Comparison of ENCODE assay signal across 18 cellular contexts in the genomic region with DNA sequence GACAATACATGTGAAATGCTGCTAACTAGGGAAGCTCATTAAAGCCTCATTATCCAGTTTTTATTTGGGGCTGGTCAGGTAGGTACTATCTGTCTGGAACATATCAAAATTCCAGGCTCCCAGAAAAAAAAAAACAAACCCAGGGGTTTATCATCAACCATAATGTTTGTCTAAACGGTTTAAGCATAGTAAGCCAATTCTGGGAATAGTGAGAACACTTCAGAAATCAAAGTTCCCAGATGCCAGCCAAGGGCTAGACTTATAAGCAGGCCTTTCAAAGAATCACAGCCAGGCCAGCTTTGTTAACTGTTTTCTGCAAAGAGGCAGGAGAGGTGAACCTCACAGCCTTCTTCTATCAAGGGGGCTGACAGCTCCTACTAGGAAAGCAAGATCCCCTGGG. TPM values are rescaled to one million over a fixed set of nuclear protein-coding genes. Genes with fewer than 3 reads are reported as not detected.
A peak's percentile ranks its signal among the peaks of the same experiment; 100 is the strongest.
DNase-seq lines count a peak whose midpoint lies in the region; ATAC-seq, FAIRE-seq and TF ChIP-seq lines count a peak whose summit lies in the region.
"Had no signal": no experiment of that assay in that cellular context is flagged by ENCODE, and none has a peak within 500 bp of the region (broad histone marks: within the 10 kb centered on the region; RNA-seq: fewer than 3 reads in every experiment).

No MANE protein-coding gene starts in this region.

- TF ChIP-seq CTCF in mammary epithelial cell (conservative IDR thresholded peaks at IDR 0.05 in 1 of 2, IDR thresholded peaks at IDR 0.05 in 1 of 2; ENCODE audit: extremely low read depth in 1 of 2, insufficient read depth in 1 of 2, low read depth in 1 of 2, low read length in 2 of 2), result no peak
- no peak for TF ChIP-seq CTCF in breast epithelium (IDR thresholded peaks at IDR 0.05)
- TF ChIP-seq CTCF in astrocyte (IDR thresholded peaks at IDR 0.05; ENCODE audit: insufficient read depth, low read depth, low read length), result no peak

- H3K36me3 Mint-ChIP-seq in astrocyte (ENCODE audit: low read depth, unreplicated experiment) (peaks cover 2% of the 10 kb centered on the region), memory B cell (peaks cover 20% of the 10 kb centered on the region)
- H3K36me3 Mint-ChIP-seq in T-helper 2 cell treated with Interferon-gamma antibody and Interleukin-4, amounts not matched to agents 5 μg/mL and 100 μg/mL, for 36 hours (ENCODE audit: low read depth), result peaks cover 29% of the 10 kb centered on the region

- H3K4me3 ChIP-seq in mammary epithelial cell (replicated peaks in 1 of 3; ENCODE audit: insufficient read depth in 1 of 3, low read depth in 2 of 3, low read length in 3 of 3) (no peak overlapping the region), breast epithelium (no peak overlapping the region), astrocyte (ENCODE audit: insufficient read depth, low read depth, low read length) (no peak overlapping the region)
- H3K4me3 ChIP-seq: GM12878, GM23338, SJSA1 had no signal

- ATAC-seq in memory B cell (ENCODE audit: low read depth), result no peak
- ATAC-seq in GM18873 (IDR thresholded peaks at IDR 0.05; ENCODE audit: low FRiP score, unreplicated experiment), result no peak
- ATAC-seq: GM12878, GM23338 had no signal

- dilution Hi-C loops in mammary epithelial cell (cut with HindIII; ENCODE audit: low sequenced_read_pairs), result no loop called here

- H3K4me1 ChIP-seq in mammary epithelial cell (ENCODE audit: insufficient read depth, low read length) (peaks cover 42% of the 10 kb centered on the region), breast epithelium (no peaks in the 10 kb centered on the region), astrocyte (ENCODE audit: insufficient read depth, low read length) (peaks cover 38% of the 10 kb centered on the region)
- H3K4me1 ChIP-seq: BE2C had no signal

- H3K9me3 ChIP-seq in mammary epithelial cell (replicated peaks; ENCODE audit: insufficient read depth, low read length) (no peaks in the 10 kb centered on the region), breast epithelium (no peaks in the 10 kb centered on the region), astrocyte (ENCODE audit: insufficient read depth, low read depth, low read length) (no peaks in the 10 kb centered on the region)
- H3K9me3 ChIP-seq: BE2C, SJSA1 had no signal

- H3K9ac ChIP-seq in mammary epithelial cell (ENCODE audit: insufficient read depth, low read length) (peak overlapping the region; percentile 29), astrocyte (ENCODE audit: low read length) (peak overlapping the region; percentile 32)

- H3K4me3 Mint-ChIP-seq in astrocyte (ENCODE audit: unreplicated experiment), result no peak overlapping the region
- no peak overlapping the region for H3K4me3 Mint-ChIP-seq in memory B cell
- H3K4me3 Mint-ChIP-seq in T-helper 2 cell treated with Interferon-gamma antibody and Interleukin-4, amounts not matched to agents 5 μg/mL and 100 μg/mL, for 36 hours, result no peak overlapping the region
- H3K4me3 Mint-ChIP-seq: GM23338 had no signal

- no TSS peak for BruUV-seq in mammary epithelial cell (replicated peaks; lab: Mats Ljungman, UMichigan)

- WGBS in mammary epithelial cell (ENCODE audit: low coverage, missing lambda C conversion rate), result 40% methylated on average over 1 of the region's 1 CpG

- no peaks in the 10 kb centered on the region for H3K9me3 Mint-ChIP-seq in astrocyte (ENCODE audit: unreplicated experiment)
- H3K9me3 Mint-ChIP-seq in memory B cell, result no peaks in the 10 kb centered on the region
- no peaks in the 10 kb centered on the region for H3K9me3 Mint-ChIP-seq in T-helper 2 cell treated with Interferon-gamma antibody and Interleukin-4, amounts not matched to agents 5 μg/mL and 100 μg/mL, for 36 hours
- H3K9me3 Mint-ChIP-seq: GM23338 had no signal

- CTCF ChIA-PET in mammary epithelial cell (lab: Charles Lee; ENCODE audit: low non-redundant PET), result no interaction called here

- no peak for FAIRE-seq in astrocyte (lab: Jason Lieb, UNC)
- FAIRE-seq: GM12878 had no signal

- H3K27me3 Mint-ChIP-seq in astrocyte (ENCODE audit: low read depth, unreplicated experiment) (no peaks in the 10 kb centered on the region), memory B cell (no peaks in the 10 kb centered on the region)
- H3K27me3 Mint-ChIP-seq in T-helper 2 cell treated with Interferon-gamma antibody and Interleukin-4, amounts not matched to agents 5 μg/mL and 100 μg/mL, for 36 hours (ENCODE audit: low read depth), result no peaks in the 10 kb centered on the region
- H3K27me3 Mint-ChIP-seq: CD4-positive, CD25-positive, alpha-beta regulatory T cell had no signal

- H3K36me3 ChIP-seq in mammary epithelial cell (ENCODE audit: insufficient read depth, low read length) (peaks cover 7% of the 10 kb centered on the region), breast epithelium (no peaks in the 10 kb centered on the region), astrocyte (ENCODE audit: insufficient read depth, low read length) (peaks cover 21% of the 10 kb centered on the region)

- H3K27ac Mint-ChIP-seq in astrocyte (ENCODE audit: unreplicated experiment) (peak overlapping the region; percentile 92), memory B cell (peak overlapping the region; percentile 35)
- H3K27ac Mint-ChIP-seq in T-helper 2 cell treated with Interferon-gamma antibody and Interleukin-4, amounts not matched to agents 5 μg/mL and 100 μg/mL, for 36 hours, result no peak overlapping the region
- H3K27ac Mint-ChIP-seq: GM23338 had no signal

- in situ Hi-C loops in mammary epithelial cell (cut with MboI; ENCODE audit: low sequenced_read_pairs in 2 of 2), result no loop called here

- H3K4me1 Mint-ChIP-seq in astrocyte (ENCODE audit: low read depth, unreplicated experiment) (peaks cover 28% of the 10 kb centered on the region), memory B cell (peaks cover 4% of the 10 kb centered on the region)
- H3K4me1 Mint-ChIP-seq in T-helper 2 cell treated with Interferon-gamma antibody and Interleukin-4, amounts not matched to agents 5 μg/mL and 100 μg/mL, for 36 hours (ENCODE audit: low read depth), result peaks cover 16% of the 10 kb centered on the region
- H3K4me1 Mint-ChIP-seq: GM23338 had no signal

- no peak for TF ChIP-seq POLR2A in breast epithelium (IDR thresholded peaks at IDR 0.05)

- H4K20me1 ChIP-seq in mammary epithelial cell (ENCODE audit: insufficient read depth, low read length) (no peaks in the 10 kb centered on the region), astrocyte (ENCODE audit: insufficient read depth, low read length) (peaks cover 32% of the 10 kb centered on the region)

- H2AFZ ChIP-seq in mammary epithelial cell (ENCODE audit: low read depth, low read length), result no peak overlapping the region
- no peak overlapping the region for H2AFZ ChIP-seq in astrocyte (ENCODE audit: low read depth, low read length)
- H2AFZ ChIP-seq: GM23338 had no signal

- H3K27ac ChIP-seq in mammary epithelial cell (ENCODE audit: insufficient read depth, low read depth, low read length), result peak overlapping the region; percentile 83
- H3K27ac ChIP-seq in breast epithelium, result no peak overlapping the region
- H3K27ac ChIP-seq in astrocyte (ENCODE audit: low read depth, low read length), result peak overlapping the region; percentile 84
- H3K27ac ChIP-seq: 22Rv1, SJSA1 had no signal

- H3K79me2 ChIP-seq in mammary epithelial cell (ENCODE audit: insufficient read depth, low read length), result peaks cover 9% of the 10 kb centered on the region
- H3K79me2 ChIP-seq in astrocyte (ENCODE audit: insufficient read depth, low read length), result peaks cover 16% of the 10 kb centered on the region

- intact Hi-C loops in mammary epithelial cell (cut with micrococcal nuclease), result no loop called here
- intact Hi-C loops in breast epithelium (cut with DNase I; ENCODE audit: low total_unique reads), result no loop called here

- no peak for DNase-seq in mammary epithelial cell
- DNase-seq in breast epithelium (ENCODE audit: low spot score in 2 of 2), result no peak
- DNase-seq in astrocyte (ENCODE audit: low read depth), result no peak
- DNase-seq in memory B cell (ENCODE audit: low spot score in 2 of 2), result no peak
- DNase-seq in NCI-H146 (lab: John Stamatoyannopoulos, UW), result no peak
- no peak for DNase-seq in T-helper 2 cell treated with Interferon-gamma antibody and Interleukin-4, amounts not matched to agents 5 μg/mL and 100 μg/mL, for 36 hours (ENCODE audit: low spot score)
- DNase-seq in AG08395 (ENCODE audit: low spot score), result no peak
- DNase-seq: BE2C; CD4-positive, CD25-positive, alpha-beta regulatory T cell; KG1; MV-4-11; NCI-H187 treated with DMSO at 0.1 percent for 48 hours; NCI-H524 had no signal

- H3K4me2 ChIP-seq in mammary epithelial cell (ENCODE audit: insufficient read depth, low read depth, low read length) (no peak overlapping the region), astrocyte (ENCODE audit: low read length) (peak overlapping the region; percentile 62)
- H3K4me2 ChIP-seq: GM23338 had no signal

- no peaks in the 10 kb centered on the region for H3K27me3 ChIP-seq in mammary epithelial cell (ENCODE audit: insufficient read depth, low read length)
- peaks cover 0 to 4% of the 10 kb centered on the region in 2 donors for H3K27me3 ChIP-seq in breast epithelium
- H3K27me3 ChIP-seq in astrocyte (ENCODE audit: insufficient read depth, low read length), result no peaks in the 10 kb centered on the region
- H3K27me3 ChIP-seq: BE2C, SJSA1 had no signal

RNA-seq across cellular contexts. Expression of gene IDS, which starts 8.1 kb away (rescaled TPM):
- total RNA-seq in mammary epithelial cell (10 to 100 TPM; 56.8 to 57.7 TPM), breast epithelium (10 to 100 TPM; 61.0 to 72.0 (median 61.8) TPM), astrocyte (127 and 130 TPM in 2 replicates)
- 88.8 TPM for polyA plus RNA-seq in mammary epithelial cell
- 124 TPM for polyA minus RNA-seq in mammary epithelial cell

RNA-seq across cellular contexts. Expression of gene EOLA1, which starts 43.8 kb away (rescaled TPM):
- total RNA-seq in mammary epithelial cell, result 10 to 100 TPM in 1 of 2 donors, 1 to 10 TPM in 1; 8.8 to 10.7 TPM
- polyA plus RNA-seq in mammary epithelial cell, result 9.8 TPM
- polyA minus RNA-seq in mammary epithelial cell, result 0.52 TPM
- 10 to 100 TPM; 12.3 to 20.1 (median 17.7) TPM for total RNA-seq in breast epithelium
- total RNA-seq in astrocyte, result 12.4 and 13.6 TPM in 2 replicates

RNA-seq across cellular contexts. Expression of gene HSFX3, which starts 52.7 kb away (rescaled TPM):
- total RNA-seq in mammary epithelial cell (not detected), breast epithelium (not detected), astrocyte (not detected in 2 replicates)
- not detected for polyA plus RNA-seq in mammary epithelial cell
- not detected for polyA minus RNA-seq in mammary epithelial cell
- total RNA-seq: CD4-positive, CD25-positive, alpha-beta regulatory T cell; GM23338; SJSA1 had no signal
- polyA plus RNA-seq: CD4-positive, CD25-positive, alpha-beta regulatory T cell; GM23338 had no signal

Comparison
In these comparisons a context has a peak if more than half of its experiments do, and no peak if none do; other contexts are left out.
1. H3K27ac ChIP-seq: peak in mammary epithelial cell (single experiment) and astrocyte (single experiment); none in breast epithelium (0 of 2).